Comparison of ENCODE assay signal across 15 cellular contexts in the genomic region with DNA sequence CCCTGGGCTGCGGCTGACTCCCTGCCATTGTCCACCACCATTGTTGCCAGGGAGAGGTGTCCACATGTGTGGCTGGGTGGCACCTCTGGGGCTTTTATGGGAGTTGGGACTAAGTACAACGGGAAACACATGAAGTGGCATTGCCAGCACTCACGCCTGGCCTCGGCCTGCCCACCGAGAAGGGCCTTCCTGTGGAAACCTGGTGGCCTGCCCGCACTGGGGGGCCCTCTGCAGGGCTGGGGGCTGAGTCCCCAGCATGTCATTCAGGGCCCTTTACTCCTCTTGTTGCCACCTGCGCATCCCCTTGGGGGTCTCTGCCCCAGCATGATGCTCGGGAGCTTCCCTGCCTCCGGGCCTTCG. TPM values are rescaled to one million over a fixed set of nuclear protein-coding genes. Genes with fewer than 3 reads are reported as not detected.
A peak's percentile ranks its signal among the peaks of the same experiment; 100 is the strongest.
DNase-seq lines count a peak whose midpoint lies in the region; ATAC-seq and TF ChIP-seq lines count a peak whose summit lies in the region.
"Had no signal": no experiment of that assay in that cellular context is flagged by ENCODE, and none has a peak within 500 bp of the region (broad histone marks: within the 10 kb centered on the region; RNA-seq: fewer than 3 reads in every experiment).

No MANE protein-coding gene starts in this region.

- no peaks in the 10 kb centered on the region for H4K20me1 ChIP-seq in osteoblast (ENCODE audit: insufficient read depth, low read length)

- no peaks in the 10 kb centered on the region for H3K27me3 ChIP-seq in osteoblast (ENCODE audit: insufficient read depth, low read length)
- H3K27me3 ChIP-seq: body of pancreas, right atrium auricular region had no signal

- no peak for TF ChIP-seq CTCF in osteoblast (IDR thresholded peaks at IDR 0.05; ENCODE audit: extremely low read depth, low read depth, low read length)

- H3K4me1 Mint-ChIP-seq in T-helper 1 cell treated with Interleukin-12 subunit alpha and Interleukin-12 subunit beta and Interleukin-4 antibody, amounts not matched to agents 30 μg/mL and 1 μg/mL, for 36 hours (ENCODE audit: low read depth), result peaks cover 76% of the 10 kb centered on the region
- peaks cover 68% of the 10 kb centered on the region for H3K4me1 Mint-ChIP-seq in activated T-helper 2 cell treated with anti-CD3 and anti-CD28 coated beads, Interferon-gamma antibody, Interleukin-2, Interleukin-4, amounts not matched to agents 10 μg/mL and 5 μg/mL and 100 μg/mL, durations not matched to agents 14 hours and 24 hours and 36 hours (ENCODE audit: low read depth)
- H3K4me1 Mint-ChIP-seq: endodermal cell had no signal

- intact Hi-C loops in activated T-helper 2 cell treated with anti-CD3 and anti-CD28 coated beads, Interferon-gamma antibody, Interleukin-2, Interleukin-4, amounts not matched to agents 10 μg/mL and 5 μg/mL and 100 μg/mL, durations not matched to agents 14 hours and 24 hours and 36 hours (cut with micrococcal nuclease), result loop anchor here (1.0 kb wide), 2 partner anchors 10 to 72 kb away; no protein-coding TSS in a partner anchor

- H3K27me3 Mint-ChIP-seq in T-helper 1 cell treated with Interleukin-12 subunit alpha and Interleukin-12 subunit beta and Interleukin-4 antibody, amounts not matched to agents 30 μg/mL and 1 μg/mL, for 36 hours (ENCODE audit: low read depth), result no peaks in the 10 kb centered on the region
- H3K27me3 Mint-ChIP-seq in activated T-helper 2 cell treated with anti-CD3 and anti-CD28 coated beads, Interferon-gamma antibody, Interleukin-2, Interleukin-4, amounts not matched to agents 10 μg/mL and 5 μg/mL and 100 μg/mL, durations not matched to agents 14 hours and 24 hours and 36 hours (ENCODE audit: low read depth), result no peaks in the 10 kb centered on the region
- H3K27me3 Mint-ChIP-seq: naive B cell had no signal

- H3K4me2 ChIP-seq in osteoblast (ENCODE audit: insufficient read depth, low read length), result peak overlapping the region; percentile 82

- no peaks in the 10 kb centered on the region for H3K9me3 Mint-ChIP-seq in T-helper 1 cell treated with Interleukin-12 subunit alpha and Interleukin-12 subunit beta and Interleukin-4 antibody, amounts not matched to agents 30 μg/mL and 1 μg/mL, for 36 hours
- H3K9me3 Mint-ChIP-seq in activated T-helper 2 cell treated with anti-CD3 and anti-CD28 coated beads, Interferon-gamma antibody, Interleukin-2, Interleukin-4, amounts not matched to agents 10 μg/mL and 5 μg/mL and 100 μg/mL, durations not matched to agents 14 hours and 24 hours and 36 hours, result no peaks in the 10 kb centered on the region
- H3K9me3 Mint-ChIP-seq: endodermal cell, naive B cell had no signal

- peak overlapping the region; percentile 67 for H3K4me3 ChIP-seq in osteoblast (ENCODE audit: insufficient read depth, low read length)
- H3K4me3 ChIP-seq: body of pancreas, right atrium auricular region had no signal

- H3K27ac Mint-ChIP-seq in T-helper 1 cell treated with Interleukin-12 subunit alpha and Interleukin-12 subunit beta and Interleukin-4 antibody, amounts not matched to agents 30 μg/mL and 1 μg/mL, for 36 hours, result peak overlapping the region; percentile 99
- peak overlapping the region; percentile 99 for H3K27ac Mint-ChIP-seq in activated T-helper 2 cell treated with anti-CD3 and anti-CD28 coated beads, Interferon-gamma antibody, Interleukin-2, Interleukin-4, amounts not matched to agents 10 μg/mL and 5 μg/mL and 100 μg/mL, durations not matched to agents 14 hours and 24 hours and 36 hours
- H3K27ac Mint-ChIP-seq: endodermal cell had no signal

- peaks cover 32% of the 10 kb centered on the region for H3K36me3 Mint-ChIP-seq in T-helper 1 cell treated with Interleukin-12 subunit alpha and Interleukin-12 subunit beta and Interleukin-4 antibody, amounts not matched to agents 30 μg/mL and 1 μg/mL, for 36 hours (ENCODE audit: low read depth)
- peaks cover 41% of the 10 kb centered on the region for H3K36me3 Mint-ChIP-seq in activated T-helper 2 cell treated with anti-CD3 and anti-CD28 coated beads, Interferon-gamma antibody, Interleukin-2, Interleukin-4, amounts not matched to agents 10 μg/mL and 5 μg/mL and 100 μg/mL, durations not matched to agents 14 hours and 24 hours and 36 hours (ENCODE audit: low read depth)
- H3K36me3 Mint-ChIP-seq: naive B cell had no signal

- peak overlapping the region; percentile 92 for H3K27ac ChIP-seq in osteoblast (ENCODE audit: low read depth, low read length)
- H3K27ac ChIP-seq: 22Rv1, body of pancreas, right atrium auricular region had no signal

- no peaks in the 10 kb centered on the region for H3K36me3 ChIP-seq in osteoblast (ENCODE audit: insufficient read depth, low read length)
- H3K36me3 ChIP-seq: right atrium auricular region, tibial nerve had no signal

- H3K79me2 ChIP-seq in osteoblast (ENCODE audit: insufficient read depth, low read length), result peaks cover 31% of the 10 kb centered on the region

- peak overlapping the region; percentile 28 for H3K4me3 Mint-ChIP-seq in T-helper 1 cell treated with Interleukin-12 subunit alpha and Interleukin-12 subunit beta and Interleukin-4 antibody, amounts not matched to agents 30 μg/mL and 1 μg/mL, for 36 hours
- peak overlapping the region; percentile 47 for H3K4me3 Mint-ChIP-seq in activated T-helper 2 cell treated with anti-CD3 and anti-CD28 coated beads, Interferon-gamma antibody, Interleukin-2, Interleukin-4, amounts not matched to agents 10 μg/mL and 5 μg/mL and 100 μg/mL, durations not matched to agents 14 hours and 24 hours and 36 hours (ENCODE audit: low read depth)
- H3K4me3 Mint-ChIP-seq: endodermal cell had no signal

- H3K4me1 ChIP-seq in osteoblast (ENCODE audit: insufficient read depth, low read length), result peaks cover 36% of the 10 kb centered on the region
- H3K4me1 ChIP-seq: body of pancreas, right atrium auricular region, tibial nerve had no signal

- H2AFZ ChIP-seq in osteoblast (ENCODE audit: low read length), result peak overlapping the region; percentile 88

- H3K9me3 ChIP-seq in osteoblast (ENCODE audit: low read depth, low read length), result no peaks in the 10 kb centered on the region
- H3K9me3 ChIP-seq: body of pancreas, right atrium auricular region, tibial nerve had no signal

- peak; percentile 1 for ATAC-seq in HG03378 (IDR thresholded peaks at IDR 0.05; ENCODE audit: unreplicated experiment)
- no peak for ATAC-seq in GM19395 (IDR thresholded peaks at IDR 0.05; ENCODE audit: unreplicated experiment)
- ATAC-seq: body of pancreas had no signal

- DNase-seq in T-helper 1 cell, result no peak
- no peak for DNase-seq in activated T-helper 2 cell treated with anti-CD3 and anti-CD28 coated beads, Interferon-gamma antibody, Interleukin-2, Interleukin-4, amounts not matched to agents 10 μg/mL and 5 μg/mL and 100 μg/mL, durations not matched to agents 14 hours and 24 hours and 36 hours (ENCODE audit: low spot score)
- DNase-seq in osteoblast (ENCODE audit: insufficient read length, low spot score, missing footprints), result no peak
- no peak for DNase-seq in NCI-H748 (lab: John Stamatoyannopoulos, UW; ENCODE audit: unreplicated experiment)
- DNase-seq in NCI-H1048 (lab: John Stamatoyannopoulos, UW), result no peak
- DNase-seq: endodermal cell, SW 1271 had no signal

RNA-seq across cellular contexts. Expression of a gene that starts 35.5 kb away (rescaled TPM):
- 129 and 135 TPM in 2 replicates for total RNA-seq in activated T-helper 2 cell treated with anti-CD3 and anti-CD28 coated beads, Interferon-gamma antibody, Interleukin-2, Interleukin-4, amounts not matched to agents 10 μg/mL and 5 μg/mL and 100 μg/mL, durations not matched to agents 14 hours and 24 hours and 36 hours
- 1.8 and 3.6 TPM in 2 replicates for total RNA-seq in osteoblast

Comparison
In these comparisons a context has a peak if more than half of its experiments do, and no peak if none do; other contexts are left out.
1. RNA of a gene that starts 35.5 kb away (total RNA-seq): 129 to 135 TPM in activated T-helper 2 cell treated with anti-CD3 and anti-CD28 coated beads, Interferon-gamma antibody, Interleukin-2, Interleukin-4, amounts not matched to agents 10 μg/mL and 5 μg/mL and 100 μg/mL, durations not matched to agents 14 hours and 24 hours and 36 hours; 1.8 to 3.6 TPM in osteoblast; every median in the first group is over 10 times any median in the second.